In genomic region chr1:193104906-193105820, GRCh38 we compare ENCODE assay signal across 1 cellular context.
TF ChIP-seq lines count a peak whose summit lies in the region.

TSS of gene GLRX2 (minus strand) at chr1:193105414. CDS start at chr1:193105382, 32 bp downstream.

TF ChIP-seq in K562, 482 proteins besides CTCF, POLR2A, EP300 and RAD21 (continued from another document and continues in another):
- TF ChIP-seq ARID3B (CRISPR knock-in tag; IDR thresholded peaks at IDR 0.05; ENCODE audit: borderline replicate concordance) (no peak), ZNF766 (CRISPR knock-in tag; conservative IDR thresholded peaks at IDR 0.05) (peak; percentile 66), MECOM (CRISPR knock-in tag; IDR thresholded peaks at IDR 0.05) (no peak), NR0B1 (IDR thresholded peaks at IDR 0.05; ENCODE audit: partially characterized antibody) (no peak), KDM4B (IDR thresholded peaks at IDR 0.05; ENCODE audit: borderline replicate concordance in 2 of 2, low read depth in 1 of 2) (peak in 1 of 2 experiments; percentile 59; a peak in 1 of 4 replicates), ZBTB9 (CRISPR knock-in tag; IDR thresholded peaks at IDR 0.05) (peak; percentile 44; the same call in 1 of the 2 replicates), HINFP (tag; conservative IDR thresholded peaks at IDR 0.05; ENCODE audit: low read depth) (no peak), ETV6 (IDR thresholded peaks at IDR 0.05; ENCODE audit: borderline replicate concordance in 1 of 2, low read depth in 2 of 2, low read length in 1 of 2) (no peak), ETV6 (CRISPR knock-in tag; IDR thresholded peaks at IDR 0.05; ENCODE audit: borderline replicate concordance) (no peak), BCOR (IDR thresholded peaks at IDR 0.05) (no peak), KLF1 (tag; IDR thresholded peaks at IDR 0.05) (no peak), HNRNPUL1 (IDR thresholded peaks at IDR 0.05; ENCODE audit: low read length) (no peak), ZC3H8 (IDR thresholded peaks at IDR 0.05) (no peak), SREBF1 (IDR thresholded peaks at IDR 0.05; ENCODE audit: borderline replicate concordance, low read depth, low read length) (no peak), HMG20A (CRISPR knock-in tag; conservative IDR thresholded peaks at IDR 0.05) (no peak), RFX7 (CRISPR knock-in tag; IDR thresholded peaks at IDR 0.05) (no peak), NCOA4 (IDR thresholded peaks at IDR 0.05; ENCODE audit: partially characterized antibody) (no peak), ZBTB11 (CRISPR knock-in tag; IDR thresholded peaks at IDR 0.05) (peak in 1 of 3 experiments; percentile 64; a peak in 1 of 6 replicates), AFF1 (IDR thresholded peaks at IDR 0.05; ENCODE audit: low read depth in 1 of 2, partially characterized antibody in 2 of 2) (no peak), MCM2 (IDR thresholded peaks at IDR 0.05; ENCODE audit: low read depth) (no peak), CHD7 (IDR thresholded peaks at IDR 0.05; ENCODE audit: low read depth, low read length) (no peak), TCF3 (CRISPR knock-in tag; IDR thresholded peaks at IDR 0.05) (no peak), SIN3B (IDR thresholded peaks at IDR 0.05; ENCODE audit: low read depth) (peak; percentile 24; the same call in 1 of the 2 replicates), MXD1 (CRISPR knock-in tag; IDR thresholded peaks at IDR 0.05; ENCODE audit: borderline replicate concordance, poor library complexity, severe bottlenecking) (no peak), BRD9 (IDR thresholded peaks at IDR 0.05; ENCODE audit: low read depth, partially characterized antibody) (peak; percentile 35)
